7 cellular contexts compared by ENCODE assay signal in the genomic region with DNA sequence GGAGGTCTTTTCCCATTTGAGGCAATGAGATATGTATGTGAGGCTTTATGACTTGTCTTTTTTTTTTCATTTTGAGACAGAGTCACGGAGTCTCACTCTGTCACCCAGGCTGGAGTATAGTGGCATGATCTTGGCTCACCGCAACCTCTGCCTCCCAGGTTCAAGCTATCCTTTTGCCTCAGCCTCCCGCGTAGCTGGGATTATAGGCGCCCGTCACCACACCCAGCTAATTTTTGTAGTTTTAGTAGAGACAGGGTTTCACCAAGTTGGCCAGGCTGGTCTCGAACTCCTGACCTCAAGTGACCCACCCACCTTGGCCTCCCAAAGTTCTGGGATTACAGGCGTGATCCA. TPM values are rescaled to one million over a fixed set of nuclear protein-coding genes. Genes with fewer than 3 reads are reported as not detected.
"Had no signal": no experiment of that assay in that cellular context is flagged by ENCODE, and none has a peak within 500 bp of the region (broad histone marks: within the 10 kb centered on the region; RNA-seq: fewer than 3 reads in every experiment).

No MANE protein-coding gene starts in this region.

RNA-seq across cellular contexts. Expression of a gene that starts 55.5 kb away (rescaled TPM):
- total RNA-seq: activated B cell treated with CpG ODN at 0.5 μM for 24 hours, lower lobe of right lung, SK-MEL-5, skeletal muscle tissue, suprapubic skin had no signal
- polyA plus RNA-seq: esophagus, pancreas had no signal
